Comparison of ENCODE assay signal across 8 cellular contexts in the genomic region with DNA sequence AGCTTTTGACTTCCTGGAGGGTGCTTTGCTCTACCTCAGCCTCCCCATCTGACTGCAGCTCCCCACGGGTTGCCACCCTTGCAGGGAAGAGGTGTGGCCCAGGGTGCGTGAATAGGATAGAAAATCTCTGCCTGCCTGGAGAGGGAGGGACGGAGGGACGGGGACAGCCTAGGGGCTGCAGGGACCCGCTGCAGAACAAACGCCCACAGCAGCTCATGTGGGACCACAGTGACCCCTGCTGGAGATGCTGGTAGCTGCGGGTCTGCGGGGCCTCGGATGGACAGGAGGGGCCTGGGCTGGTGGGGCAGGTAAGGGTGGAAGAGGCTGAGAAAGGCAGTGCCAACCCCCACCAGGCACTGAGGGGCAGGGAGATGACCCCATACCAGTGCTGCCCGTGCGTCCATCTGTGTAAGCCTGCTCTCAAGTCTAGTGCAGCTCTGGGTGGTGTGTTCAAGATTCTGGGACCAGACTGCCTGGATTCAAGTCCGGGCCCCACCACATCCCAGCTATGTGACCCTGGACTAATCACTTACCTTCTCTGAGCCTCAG. TPM values are rescaled to one million over a fixed set of nuclear protein-coding genes. Genes with fewer than 3 reads are reported as not detected.
DNase-seq lines count a peak whose midpoint lies in the region; ATAC-seq and TF ChIP-seq lines count a peak whose summit lies in the region.

No MANE protein-coding gene starts in this region.

- no peak overlapping the region for H3K4me3 ChIP-seq in adrenal gland
- H3K4me3 ChIP-seq in right atrium auricular region: no peak overlapping the region
- H3K4me3 ChIP-seq in gastrocnemius medialis: no peak overlapping the region

- peak; percentile 80 for ATAC-seq in T-helper 17 cell
- ATAC-seq in gastrocnemius medialis: peak; percentile 40 to 60
- ATAC-seq in HG02642 (IDR thresholded peaks at IDR 0.05; ENCODE audit: poor library complexity, unreplicated experiment): no peak

- TF ChIP-seq CTCF in LNCAP (IDR thresholded peaks at IDR 0.05) (peak; percentile 97), adrenal gland (IDR thresholded peaks at IDR 0.05) (peak; percentile 81 to 95 (median 86)), right atrium auricular region (IDR thresholded peaks at IDR 0.05) (peak; percentile 95 to 96), gastrocnemius medialis (IDR thresholded peaks at IDR 0.05 in 4 of 5, conservative IDR thresholded peaks at IDR 0.05 in 1 of 5) (peak; percentile 61 to 90 (median 85))

- H3K9me3 ChIP-seq in T-helper 17 cell (ENCODE audit: control insufficient read depth, low read length, poor library complexity, severe bottlenecking) (no peaks in the 10 kb centered on the region), adrenal gland (replicated peaks in 1 of 3) (no peaks in the 10 kb centered on the region), right atrium auricular region (no peaks in the 10 kb centered on the region), gastrocnemius medialis (no peaks in the 10 kb centered on the region)

- H3K36me3 ChIP-seq in adrenal gland (replicated peaks in 1 of 2) (no peaks in the 10 kb centered on the region), right atrium auricular region (no peaks in the 10 kb centered on the region), gastrocnemius medialis (no peaks in the 10 kb centered on the region)

- TF ChIP-seq POLR2A in adrenal gland (IDR thresholded peaks at IDR 0.05) (no peak), gastrocnemius medialis (IDR thresholded peaks at IDR 0.05) (no peak)

- peaks cover 10% of the 10 kb centered on the region for H3K4me1 Mint-ChIP-seq in T-helper 17 cell

- H3K27ac ChIP-seq in adrenal gland: no peak overlapping the region
- H3K27ac ChIP-seq in right atrium auricular region: peak overlapping the region in 1 of 2 donors; percentile 7
- H3K27ac ChIP-seq in gastrocnemius medialis: no peak overlapping the region

- 11 to 18% (median 12%) methylated on average over 8 to 12 of the region's 12 CpGs for WGBS in adrenal gland, 4 donors

- intact Hi-C loops in adrenal gland (cut with DNase I): loop anchor here (5.0 kb wide), 3 partner anchors 54 to 659 kb away; a partner anchor contains a TSS
- intact Hi-C loops in gastrocnemius medialis (cut with DNase I; ENCODE audit: low total_unique reads): loop anchor here (1.0 to 5.0 kb wide), 6 partner anchors 52 to 656 kb away; a partner anchor contains a TSS

- H3K36me3 Mint-ChIP-seq in T-helper 17 cell (ENCODE audit: low read depth): no peaks in the 10 kb centered on the region

- H3K4me3 Mint-ChIP-seq in T-helper 17 cell: no peak overlapping the region

- H3K27me3 ChIP-seq in adrenal gland (no peaks in the 10 kb centered on the region), right atrium auricular region (no peaks in the 10 kb centered on the region), gastrocnemius medialis (no peaks in the 10 kb centered on the region)

- no peak overlapping the region for H3K27ac Mint-ChIP-seq in T-helper 17 cell

- in situ Hi-C loops in gastrocnemius medialis (cut with MboI; ENCODE audit: low sequenced_read_pairs in 4 of 4): loop anchor here in 3 of 4 donors (5.0 to 25.0 kb wide), 3 partner anchors 164 to 659 kb away; no protein-coding TSS in a partner anchor

- H3K4me1 ChIP-seq in adrenal gland (replicated peaks in 1 of 2): no peaks in the 10 kb centered on the region
- H3K4me1 ChIP-seq in right atrium auricular region: peaks cover 0 to 21% of the 10 kb centered on the region in 2 donors
- no peaks in the 10 kb centered on the region for H3K4me1 ChIP-seq in gastrocnemius medialis

- peak; percentile 77 for DNase-seq in Daoy (ENCODE audit: low read depth)
- DNase-seq in T-helper 17 cell: peak; percentile 40 to 67 (median 43)
- peak; percentile 49 to 84 (median 71) for DNase-seq in adrenal gland
- no peak for DNase-seq in right atrium auricular region (ENCODE audit: low spot score)
- DNase-seq in gastrocnemius medialis: peak in 1 of 2 donors; percentile 30
- no peak for DNase-seq in GF-D8 (lab: John Stamatoyannopoulos, UW)

- peaks cover 26% of the 10 kb centered on the region for H3K27me3 Mint-ChIP-seq in T-helper 17 cell

RNA-seq across cellular contexts. Expression of a gene that starts 39.4 kb away (rescaled TPM):
- 0.30 and 1.0 TPM in 2 replicates for total RNA-seq in Daoy (2014; rRNA removed; shearing (Covaris generic))
- total RNA-seq in T-helper 17 cell (not detected), adrenal gland (1 to 10 TPM in 7 of 8 donors, under 1 TPM in 1; 0.78 to 5.3 (median 2.0) TPM), right atrium auricular region (1 to 10 TPM; 3.1 to 4.2 TPM), gastrocnemius medialis (under 1 TPM in 3 of 4 donors, not detected in 1; 0.05 to 0.41 (median 0.38) TPM)
- 1 to 10 TPM in 2 of 3 donors, under 1 TPM in 1; 0.42 to 8.0 (median 3.2) TPM for polyA plus RNA-seq in adrenal gland

RNA-seq across cellular contexts. Expression of a gene that starts 56.0 kb away (rescaled TPM):
- total RNA-seq in Daoy (2014; rRNA removed; shearing (Covaris generic)): 27.3 and 33.4 TPM in 2 replicates
- total RNA-seq in T-helper 17 cell (under 1 TPM; 0.37 to 0.76 TPM), adrenal gland (100 to 1,000 TPM in 6 of 8 donors, 10 to 100 TPM in 2; 41.9 to 262 (median 149) TPM), right atrium auricular region (1,000 to 10,000 TPM in 1 of 2 donors, 100 to 1,000 TPM in 1; 680 to 1,303 TPM), gastrocnemius medialis (100 to 1,000 TPM in 1 of 4 donors, 10 to 100 TPM in 3; 12.8 to 152 (median 58.4) TPM)
- polyA plus RNA-seq in adrenal gland: 10 to 100 TPM; 32.1 to 60.8 (median 46.9) TPM

Comparison
In these comparisons a context has a peak if more than half of its experiments do, and no peak if none do; other contexts are left out.
1. DNase-seq: peak in Daoy (single experiment), T-helper 17 cell (3 of 3) and adrenal gland (7 of 7); none in right atrium auricular region (single experiment) and GF-D8 (single experiment).
2. RNA of a gene that starts 56.0 kb away (total RNA-seq): 680 to 1,303 TPM in right atrium auricular region, 41.9 to 262 TPM in adrenal gland, 12.8 to 152 TPM in gastrocnemius medialis and 27.3 to 33.4 TPM in Daoy; 0.37 to 0.76 TPM in T-helper 17 cell; every median in the first group is over 4 times any median in the second.
3. Peak in every context shown above with its lines, with median percentiles within 50 percentile points of each other: CTCF ChIP-seq.